ENCODE assay signal across 18 cellular contexts in genomic region chr1:20720631-20721051, GRCh38. TPM values are rescaled to one million over a fixed set of nuclear protein-coding genes. Genes with fewer than 3 reads are reported as not detected.
"Had no signal": no experiment of that assay in that cellular context is flagged by ENCODE, and none has a peak within 500 bp of the region (broad histone marks: within the 10 kb centered on the region; RNA-seq: fewer than 3 reads in every experiment).

No MANE protein-coding gene starts in this region.

- ATAC-seq: activated CD8-positive, alpha-beta T cell treated with anti-CD3 and anti-CD28 coated beads, Interleukin-2, amount 10 ng/mL, durations not matched to agents 7 days and 5 days; mucosa of descending colon; naive thymus-derived CD4-positive, alpha-beta T cell had no signal

- FAIRE-seq: colon, small intestine had no signal

- H2AFZ ChIP-seq: parathyroid adenoma had no signal

- H3K4me3 ChIP-seq: mucosa of descending colon, upper lobe of left lung had no signal

- H3K9me3 ChIP-seq: mucosa of descending colon, upper lobe of left lung had no signal

- H3K4me1 ChIP-seq: parathyroid adenoma had no signal

- H3K27ac ChIP-seq: parathyroid adenoma, upper lobe of left lung had no signal

- H3K9ac ChIP-seq: parathyroid adenoma had no signal

- DNase-seq: activated CD4-positive, alpha-beta T cell treated with anti-CD3 and anti-CD28 coated beads, Interleukin-2, amount 10 ng/mL, durations not matched to agents 24 days and 14 days; activated CD4-positive, CD25-positive, alpha-beta regulatory T cell; activated CD8-positive, alpha-beta memory T cell treated with anti-CD3 and anti-CD28 coated beads, Interleukin-2, amount 50 U/mL, for 4 hours; activated CD8-positive, alpha-beta T cell treated with anti-CD3 and anti-CD28 coated beads, Interleukin-2, amount 10 ng/mL, durations not matched to agents 7 days and 5 days; activated naive CD4-positive, alpha-beta T cell treated with Interleukin-2 at 50 U/mL for 16 hours; effector CD4-positive, alpha-beta T cell; foreskin fibroblast; mammary epithelial cell; naive thymus-derived CD4-positive, alpha-beta T cell; retina; small intestine; stimulated activated CD4-positive, alpha-beta T cell treated with anti-CD3 and anti-CD28 coated beads, Interleukin-4, amount 100 ng/mL, for 4 hours; stimulated activated CD8-positive, alpha-beta memory T cell treated with anti-CD3 and anti-CD28 coated beads, Interleukin-4, amount 100 ng/mL, for 48 hours; stimulated activated naive CD4-positive, alpha-beta T cell treated with Interleukin-2 at 50 U/mL for 16 hours had no signal

- H3K36me3 ChIP-seq: upper lobe of left lung had no signal

- H3K79me2 ChIP-seq: parathyroid adenoma had no signal

RNA-seq across cellular contexts. Expression of gene KIF17, which starts 2.8 kb away (rescaled TPM):
- total RNA-seq: activated CD4-positive, alpha-beta T cell treated with anti-CD3 and anti-CD28 coated beads, Interleukin-2, amount 10 ng/mL, durations not matched to agents 24 days and 14 days; activated CD8-positive, alpha-beta T cell treated with anti-CD3 and anti-CD28 coated beads, Interleukin-2, amount 10 ng/mL, durations not matched to agents 7 days and 5 days; naive thymus-derived CD4-positive, alpha-beta T cell had no signal
- polyA plus RNA-seq: naive thymus-derived CD4-positive, alpha-beta T cell had no signal

RNA-seq across cellular contexts. Expression of gene SH2D5, which starts 11.9 kb away (rescaled TPM):
- polyA plus RNA-seq: naive thymus-derived CD4-positive, alpha-beta T cell had no signal
